In the genomic region with DNA sequence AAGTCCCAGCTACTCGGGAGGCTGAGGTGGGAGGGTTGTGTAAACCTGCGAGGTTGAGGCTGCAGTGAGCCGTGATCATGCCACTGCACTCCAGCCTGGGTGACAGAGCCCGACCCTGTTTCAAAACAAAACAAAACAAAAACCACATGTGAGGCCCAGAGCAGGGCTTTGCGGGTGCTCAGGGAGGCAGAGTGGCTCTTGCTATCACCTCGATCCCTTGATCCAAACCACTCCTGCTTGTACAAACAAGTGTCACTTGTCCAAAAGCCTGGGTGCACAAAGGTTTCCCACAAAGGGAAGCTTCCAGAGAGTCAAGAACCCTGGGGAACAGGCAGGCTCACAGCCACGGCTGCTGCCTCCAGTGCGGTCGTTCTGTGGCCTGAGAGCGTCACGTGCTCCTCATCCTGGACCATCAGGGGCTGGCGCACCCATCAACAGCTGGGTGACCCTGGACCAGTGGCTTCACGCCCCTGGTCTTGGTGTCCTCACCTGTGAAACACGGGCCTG, we compare ENCODE assay signal across 8 cellular contexts.
DNase-seq lines count a peak whose midpoint lies in the region; ATAC-seq and TF ChIP-seq lines count a peak whose summit lies in the region.

No MANE protein-coding gene starts in this region.

- peaks cover 14 to 30% of the 10 kb centered on the region in 2 donors for H3K4me1 ChIP-seq in uterus

- peaks cover 4% of the 10 kb centered on the region for H3K27me3 Mint-ChIP-seq in brain
- H3K27me3 Mint-ChIP-seq in naive thymus-derived CD8-positive, alpha-beta T cell, result no peaks in the 10 kb centered on the region

- H3K27ac ChIP-seq in SK-N-MC, result peak overlapping the region; percentile 89
- H3K27ac ChIP-seq in uterus, result peak overlapping the region; percentile 89 to 99

- H3K9me3 Mint-ChIP-seq in brain, result peaks cover 0 to 6% (median 0%) of the 10 kb centered on the region in 5 experiments
- no peaks in the 10 kb centered on the region for H3K9me3 Mint-ChIP-seq in naive thymus-derived CD8-positive, alpha-beta T cell

- H3K4me1 Mint-ChIP-seq in brain, result peaks cover 80% of the 10 kb centered on the region
- peaks cover 21 to 51% (median 42%) of the 10 kb centered on the region in 4 donors for H3K4me1 Mint-ChIP-seq in naive thymus-derived CD8-positive, alpha-beta T cell

- H3K4me3 Mint-ChIP-seq in brain, result peak overlapping the region in 1 of 5 experiments; percentile 18
- peak overlapping the region; percentile 15 to 80 (median 52) for H3K4me3 Mint-ChIP-seq in naive thymus-derived CD8-positive, alpha-beta T cell

- H3K9ac ChIP-seq in SK-N-MC (ENCODE audit: insufficient read length), result peak overlapping the region; percentile 12

- H3K36me3 ChIP-seq in SK-N-MC (ENCODE audit: insufficient read depth, low read length), result no peaks in the 10 kb centered on the region
- H3K36me3 ChIP-seq in uterus, result no peaks in the 10 kb centered on the region

- POLR2A ChIA-PET in naive thymus-derived CD8-positive, alpha-beta T cell (lab: Charles Lee), result interaction anchor here (0.7 to 3.6 kb wide), 14 partner anchors 9 to 284 kb away, joined by 3 to 30 read pairs (median 6); a partner anchor contains a TSS

- TF ChIP-seq POLR2A in uterus (IDR thresholded peaks at IDR 0.05), result no peak

- TF ChIP-seq CTCF in brain (conservative IDR thresholded peaks at IDR 0.05) (no peak), uterus (IDR thresholded peaks at IDR 0.05) (no peak)

- ATAC-seq in GM21737 (IDR thresholded peaks at IDR 0.05; ENCODE audit: unreplicated experiment), result peak; percentile 36
- ATAC-seq in naive thymus-derived CD8-positive, alpha-beta T cell, result peak; percentile 63 to 80

- H3K9me3 ChIP-seq in SK-N-MC (ENCODE audit: low read depth, low read length) (no peaks in the 10 kb centered on the region), uterus (no peaks in the 10 kb centered on the region)

- H3K4me3 ChIP-seq in SK-N-MC (no peak overlapping the region; the same call in 1 of the 2 replicates), uterus (no peak overlapping the region)

- H3K27ac Mint-ChIP-seq in brain, result peak overlapping the region; percentile 73 to 100 (median 93)
- peak overlapping the region; percentile 29 to 91 (median 86) for H3K27ac Mint-ChIP-seq in naive thymus-derived CD8-positive, alpha-beta T cell

- no peaks in the 10 kb centered on the region for H3K27me3 ChIP-seq in uterus

- DNase-seq in Ammon's horn (ENCODE audit: low spot score) (peak; percentile 66), SK-N-MC (ENCODE audit: low read depth, low spot score) (no peak), uterus (peak in 1 of 2 donors; percentile 47), AG20443 (ENCODE audit: low spot score) (no peak), UCSD-AML1 (lab: John Stamatoyannopoulos, UW; ENCODE audit: unreplicated experiment) (no peak)
- peak in 9 of 10 donors; percentile 38 to 79 (median 67) for DNase-seq in naive thymus-derived CD8-positive, alpha-beta T cell

- intact Hi-C loops in uterus (cut with DNase I; ENCODE audit: low total_unique reads), result no loop called here

- no peaks in the 10 kb centered on the region for H3K36me3 Mint-ChIP-seq in brain
- H3K36me3 Mint-ChIP-seq in naive thymus-derived CD8-positive, alpha-beta T cell, result no peaks in the 10 kb centered on the region

Comparison
In these comparisons a context has a peak if more than half of its experiments do, and no peak if none do; other contexts are left out.
1. DNase-seq: peak in Ammon's horn (single experiment) and naive thymus-derived CD8-positive, alpha-beta T cell (9 of 10); none in SK-N-MC (single experiment), AG20443 (single experiment) and UCSD-AML1 (single experiment).